In the genomic region with DNA sequence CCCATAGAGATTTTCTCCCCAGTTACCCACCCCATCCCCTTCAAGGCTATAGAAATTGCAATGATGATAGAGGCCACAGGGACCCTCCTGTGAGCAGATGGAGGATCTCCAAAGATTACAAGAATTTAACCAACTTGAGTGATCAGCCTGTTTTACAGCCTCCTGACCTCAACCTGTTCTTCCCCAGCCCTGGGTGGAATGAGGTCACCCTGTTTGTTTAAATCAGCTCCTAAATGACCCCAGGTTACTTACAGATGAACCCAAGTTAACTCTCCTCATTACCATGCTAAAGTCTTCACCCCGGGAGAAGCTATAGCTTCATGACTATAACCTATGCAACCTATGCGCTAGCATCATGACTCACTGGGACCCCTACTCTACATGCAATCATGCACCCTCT, we compare ENCODE assay signal across 15 cellular contexts. TPM values are rescaled to one million over a fixed set of nuclear protein-coding genes. Genes with fewer than 3 reads are reported as not detected.
A peak's percentile ranks its signal among the peaks of the same experiment; 100 is the strongest.
DNase-seq lines count a peak whose midpoint lies in the region; ATAC-seq lines count a peak whose summit lies in the region.
"Had no signal": no experiment of that assay in that cellular context is flagged by ENCODE, and none has a peak within 500 bp of the region (broad histone marks: within the 10 kb centered on the region; RNA-seq: fewer than 3 reads in every experiment).

No MANE protein-coding gene starts in this region.

- POLR2A ChIA-PET in activated CD4-positive, alpha-beta memory T cell treated with anti-CD3 and anti-CD28 coated beads for 36 hours (lab: Charles Lee): no interaction called here
- POLR2A ChIA-PET in naive thymus-derived CD4-positive, alpha-beta T cell (lab: Charles Lee): no interaction called here

- no peaks in the 10 kb centered on the region for H3K36me3 ChIP-seq in H7 (replicated peaks; ENCODE audit: control insufficient read depth, insufficient read depth, low read length)
- H3K36me3 ChIP-seq in naive thymus-derived CD4-positive, alpha-beta T cell (ENCODE audit: control insufficient read depth in 2 of 3, insufficient read depth in 3 of 3, low read length in 3 of 3): peaks cover 0 to 10% (median 0%) of the 10 kb centered on the region in 3 experiments
- H3K36me3 ChIP-seq: breast epithelium, SJCRH30 had no signal

- H3K4me1 ChIP-seq in naive thymus-derived CD4-positive, alpha-beta T cell (ENCODE audit: control insufficient read depth in 2 of 2, insufficient read depth in 2 of 2, low read length in 2 of 2): no peaks in the 10 kb centered on the region
- H3K4me1 ChIP-seq: breast epithelium, SJCRH30 had no signal

- H3K4me3 ChIP-seq in H7 (ENCODE audit: insufficient read depth, low read depth, low read length): no peak overlapping the region
- H3K4me3 ChIP-seq in naive thymus-derived CD4-positive, alpha-beta T cell (ENCODE audit: low read length): no peak overlapping the region
- H3K4me3 ChIP-seq: SJCRH30 had no signal

- CTCF ChIA-PET in activated CD4-positive, alpha-beta memory T cell treated with anti-CD3 and anti-CD28 coated beads for 36 hours (lab: Charles Lee): no interaction called here
- CTCF ChIA-PET in naive thymus-derived CD4-positive, alpha-beta T cell (lab: Charles Lee): interaction anchor here (0.9 kb wide), 1 partner anchor 14 kb away, joined by 3 read pairs; no protein-coding TSS in a partner anchor

- no peaks in the 10 kb centered on the region for H3K27me3 ChIP-seq in H7 (ENCODE audit: control insufficient read depth, insufficient read depth, low read length)
- no peaks in the 10 kb centered on the region for H3K27me3 ChIP-seq in naive thymus-derived CD4-positive, alpha-beta T cell (ENCODE audit: control insufficient read depth in 2 of 2, insufficient read depth in 2 of 2, low read length in 2 of 2)
- H3K27me3 ChIP-seq: breast epithelium, SJCRH30 had no signal

- no peaks in the 10 kb centered on the region for H3K9me3 ChIP-seq in naive thymus-derived CD4-positive, alpha-beta T cell (ENCODE audit: control insufficient read depth in 2 of 3, low read length in 3 of 3)
- H3K9me3 ChIP-seq: breast epithelium, SJCRH30 had no signal

- H3K4me1 Mint-ChIP-seq in T-helper 1 cell treated with Interleukin-12 subunit alpha and Interleukin-12 subunit beta and Interleukin-4 antibody, amounts not matched to agents 30 μg/mL and 1 μg/mL, for 36 hours (ENCODE audit: low read depth): peaks cover 9% of the 10 kb centered on the region
- H3K4me1 Mint-ChIP-seq in activated CD4-positive, alpha-beta memory T cell treated with anti-CD3 and anti-CD28 coated beads for 36 hours (ENCODE audit: low read depth): peaks cover 18% of the 10 kb centered on the region
- H3K4me1 Mint-ChIP-seq in naive thymus-derived CD4-positive, alpha-beta T cell: peaks cover 13 to 26% (median 21%) of the 10 kb centered on the region in 7 donors

- H3K9me3 Mint-ChIP-seq in T-helper 1 cell treated with Interleukin-12 subunit alpha and Interleukin-12 subunit beta and Interleukin-4 antibody, amounts not matched to agents 30 μg/mL and 1 μg/mL, for 36 hours: no peaks in the 10 kb centered on the region
- no peaks in the 10 kb centered on the region for H3K9me3 Mint-ChIP-seq in activated CD4-positive, alpha-beta memory T cell treated with anti-CD3 and anti-CD28 coated beads for 36 hours
- H3K9me3 Mint-ChIP-seq in naive thymus-derived CD4-positive, alpha-beta T cell: peaks cover 0 to 3% (median 0%) of the 10 kb centered on the region in 11 donors

- H3K36me3 Mint-ChIP-seq in T-helper 1 cell treated with Interleukin-12 subunit alpha and Interleukin-12 subunit beta and Interleukin-4 antibody, amounts not matched to agents 30 μg/mL and 1 μg/mL, for 36 hours (ENCODE audit: low read depth): no peaks in the 10 kb centered on the region
- peaks cover 2% of the 10 kb centered on the region for H3K36me3 Mint-ChIP-seq in activated CD4-positive, alpha-beta memory T cell treated with anti-CD3 and anti-CD28 coated beads for 36 hours
- peaks cover 0 to 4% (median 0%) of the 10 kb centered on the region in 5 donors for H3K36me3 Mint-ChIP-seq in naive thymus-derived CD4-positive, alpha-beta T cell

- no peak overlapping the region for H3K27ac ChIP-seq in naive thymus-derived CD4-positive, alpha-beta T cell (ENCODE audit: low read depth, low read length)
- H3K27ac ChIP-seq: SJCRH30, skin epidermis had no signal

- peak overlapping the region; percentile 45 for H3K4me3 Mint-ChIP-seq in T-helper 1 cell treated with Interleukin-12 subunit alpha and Interleukin-12 subunit beta and Interleukin-4 antibody, amounts not matched to agents 30 μg/mL and 1 μg/mL, for 36 hours
- peak overlapping the region; percentile 84 for H3K4me3 Mint-ChIP-seq in activated CD4-positive, alpha-beta memory T cell treated with anti-CD3 and anti-CD28 coated beads for 36 hours
- peak overlapping the region; percentile 48 to 89 (median 86) for H3K4me3 Mint-ChIP-seq in naive thymus-derived CD4-positive, alpha-beta T cell

- intact Hi-C loops in activated CD4-positive, alpha-beta memory T cell treated with anti-CD3 and anti-CD28 coated beads for 36 hours (cut with micrococcal nuclease): no loop called here
- intact Hi-C loops in naive thymus-derived CD4-positive, alpha-beta T cell (cut with micrococcal nuclease): no loop called here
- intact Hi-C loops in posterior vena cava (cut with DNase I): no loop called here

- DNase-seq in T-helper 1 cell (no peak), H7 (peak; percentile 8), NCI-H1092 treated with DMSO at 0.1 percent for 48 hours (lab: John Stamatoyannopoulos, UW) (no peak), posterior vena cava (ENCODE audit: low spot score) (no peak)
- DNase-seq in activated CD4-positive, alpha-beta memory T cell treated with anti-CD3 and anti-CD28 coated beads for 36 hours: no peak
- no peak for DNase-seq in naive thymus-derived CD4-positive, alpha-beta T cell
- DNase-seq: NCI-H2107, occipital lobe, SJCRH30 had no signal

- H3K27me3 Mint-ChIP-seq in T-helper 1 cell treated with Interleukin-12 subunit alpha and Interleukin-12 subunit beta and Interleukin-4 antibody, amounts not matched to agents 30 μg/mL and 1 μg/mL, for 36 hours (ENCODE audit: low read depth): peaks cover 7% of the 10 kb centered on the region
- no peaks in the 10 kb centered on the region for H3K27me3 Mint-ChIP-seq in activated CD4-positive, alpha-beta memory T cell treated with anti-CD3 and anti-CD28 coated beads for 36 hours
- peaks cover 0 to 10% (median 0%) of the 10 kb centered on the region in 5 donors for H3K27me3 Mint-ChIP-seq in naive thymus-derived CD4-positive, alpha-beta T cell

- ATAC-seq in naive thymus-derived CD4-positive, alpha-beta T cell: no peak
- ATAC-seq in GM18502 (IDR thresholded peaks at IDR 0.05; ENCODE audit: poor library complexity, unreplicated experiment): no peak

- H3K27ac Mint-ChIP-seq in T-helper 1 cell treated with Interleukin-12 subunit alpha and Interleukin-12 subunit beta and Interleukin-4 antibody, amounts not matched to agents 30 μg/mL and 1 μg/mL, for 36 hours: no peak overlapping the region
- H3K27ac Mint-ChIP-seq in activated CD4-positive, alpha-beta memory T cell treated with anti-CD3 and anti-CD28 coated beads for 36 hours: no peak overlapping the region
- H3K27ac Mint-ChIP-seq in naive thymus-derived CD4-positive, alpha-beta T cell: peak overlapping the region in 8 of 9 donors; percentile 10 to 78 (median 64)

RNA-seq across cellular contexts. Expression of gene SULT1A1, which starts 11.9 kb away (rescaled TPM):
- 27.0 and 28.7 TPM in 2 replicates for total RNA-seq in H7 (2014; rRNA removed; shearing (Covaris generic))
- total RNA-seq in activated CD4-positive, alpha-beta memory T cell treated with anti-CD3 and anti-CD28 coated beads for 36 hours: 1 to 10 TPM; 8.7 to 9.0 TPM
- 10 to 100 TPM in 4 of 5 experiments, 1 to 10 TPM in 1; 9.2 to 70.8 (median 19.6) TPM for total RNA-seq in naive thymus-derived CD4-positive, alpha-beta T cell
- polyA plus RNA-seq in naive thymus-derived CD4-positive, alpha-beta T cell: 10 to 100 TPM in 1 of 2 donors, 1 to 10 TPM in 1; 9.4 to 10.5 TPM
- total RNA-seq in posterior vena cava: 10 to 100 TPM in 1 of 2 donors, 1 to 10 TPM in 1; 8.9 to 16.7 TPM

RNA-seq across cellular contexts. Expression of gene NPIPB8, which starts 16.1 kb away (rescaled TPM):
- total RNA-seq in H7 (2014; rRNA removed; shearing (Covaris generic)): 0.31 TPM in 1 of 2 replicates, not detected in the other
- under 1 TPM in 1 of 2 experiments, not detected in 1; 0.27 TPM for total RNA-seq in activated CD4-positive, alpha-beta memory T cell treated with anti-CD3 and anti-CD28 coated beads for 36 hours
- total RNA-seq in naive thymus-derived CD4-positive, alpha-beta T cell: 1 to 10 TPM in 2 of 5 experiments, under 1 TPM in 2, not detected in 1; 0.88 to 3.0 (median 1.4) TPM
- not detected for polyA plus RNA-seq in naive thymus-derived CD4-positive, alpha-beta T cell
- 1 to 10 TPM in 1 of 2 donors, not detected in 1; 1.2 TPM for total RNA-seq in posterior vena cava
- total RNA-seq: breast epithelium, H1, occipital lobe, SJCRH30 had no signal

RNA-seq across cellular contexts. Expression of gene SULT1A2, which starts 24.9 kb away (rescaled TPM):
- total RNA-seq in H7 (2014; rRNA removed; shearing (Covaris generic)): 1.7 and 2.0 TPM in 2 replicates
- total RNA-seq in activated CD4-positive, alpha-beta memory T cell treated with anti-CD3 and anti-CD28 coated beads for 36 hours: under 1 TPM in 1 of 2 experiments, not detected in 1; 0.24 TPM
- total RNA-seq in naive thymus-derived CD4-positive, alpha-beta T cell: under 1 TPM; 0.21 to 0.73 (median 0.56) TPM
- polyA plus RNA-seq in naive thymus-derived CD4-positive, alpha-beta T cell: under 1 TPM in 1 of 2 donors, not detected in 1; 0.38 TPM
- 1 to 10 TPM in 1 of 2 donors, under 1 TPM in 1; 0.65 to 1.1 TPM for total RNA-seq in posterior vena cava
- total RNA-seq: fibroblast of villous mesenchyme, occipital lobe, SJCRH30 had no signal

Comparison
In these comparisons a context has a peak if more than half of its experiments do, and no peak if none do; other contexts are left out.
1. H3K27ac Mint-ChIP-seq: peak in naive thymus-derived CD4-positive, alpha-beta T cell (8 of 9); none in T-helper 1 cell treated with Interleukin-12 subunit alpha and Interleukin-12 subunit beta and Interleukin-4 antibody, amounts not matched to agents 30 μg/mL and 1 μg/mL, for 36 hours (single experiment) and activated CD4-positive, alpha-beta memory T cell treated with anti-CD3 and anti-CD28 coated beads for 36 hours (single experiment).
2. Peak in every context shown above with its lines, with median percentiles within 50 percentile points of each other: H3K4me3 Mint-ChIP-seq.